Comparison of ENCODE assay signal across 6 cellular contexts in genomic region chr19:42880621-42881020, GRCh38. TPM values are rescaled to one million over a fixed set of nuclear protein-coding genes. Genes with fewer than 3 reads are reported as not detected.
"Had no signal": no experiment of that assay in that cellular context is flagged by ENCODE, and none has a peak within 500 bp of the region (broad histone marks: within the 10 kb centered on the region; RNA-seq: fewer than 3 reads in every experiment).

No MANE protein-coding gene starts in this region.

RNA-seq across cellular contexts. Expression of gene PSG1, which starts 1.1 kb away (rescaled TPM):
- total RNA-seq: GM23338, H1, H4, H7, H9 had no signal
- polyA plus RNA-seq: GM23338, H1 had no signal

RNA-seq across cellular contexts. Expression of gene PSG6, which starts 37.1 kb away (rescaled TPM):
- total RNA-seq: GM23248, GM23338, H1, H4, H7, H9 had no signal
- polyA plus RNA-seq: H1 had no signal

RNA-seq across cellular contexts. Expression of gene PSG7, which starts 56.4 kb away (rescaled TPM):
- total RNA-seq: GM23248, GM23338, H1, H7, H9 had no signal
- polyA plus RNA-seq: GM23338, H1 had no signal
